1 cellular context compared by ENCODE assay signal in the genomic region with DNA sequence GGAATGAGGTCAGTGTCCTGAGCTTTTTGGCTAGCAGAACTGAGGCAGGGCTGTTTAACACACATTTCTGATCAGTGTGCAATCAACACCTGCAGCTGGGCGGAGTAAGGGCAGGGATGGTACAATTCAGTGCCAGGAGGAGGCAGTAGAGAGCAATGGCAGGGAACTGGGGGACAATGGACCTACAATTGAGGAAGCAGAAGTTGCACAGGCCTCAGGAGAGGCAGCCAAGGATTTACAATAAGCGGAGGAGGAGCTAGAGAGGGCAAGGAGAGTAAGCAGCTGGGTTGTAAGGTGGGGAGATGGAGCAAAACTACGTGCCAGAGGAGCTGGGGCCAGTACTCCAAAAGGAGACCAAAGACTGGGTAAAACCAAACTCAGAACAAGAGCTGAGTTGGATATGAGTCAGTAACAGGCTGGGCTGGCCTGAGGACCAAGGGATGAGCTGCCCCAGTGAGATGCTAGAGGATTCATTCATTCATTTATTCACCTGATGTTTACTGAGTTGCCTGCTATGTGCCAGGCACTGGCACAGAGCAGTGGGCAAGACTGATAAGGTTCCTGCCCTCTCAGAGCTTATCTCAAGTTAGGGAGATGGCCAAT.
TF ChIP-seq lines count a peak whose summit lies in the region.

No MANE protein-coding gene starts in this region.

TF ChIP-seq in H1, 55 proteins besides CTCF, POLR2A, EP300 and RAD21:
- TF ChIP-seq CREB1 (IDR thresholded peaks at IDR 0.05) (0 out of 2 replicates have a peak, but pooled peaks have one; percentile 14), KDM4A (IDR thresholded peaks at IDR 0.05; ENCODE audit: low read depth, low read length, severe bottlenecking) (no peak), SRF (IDR thresholded peaks at IDR 0.05; ENCODE audit: low read depth, low read length) (no peak), SP4 (IDR thresholded peaks at IDR 0.05; ENCODE audit: low read length) (no peak)
